9 cellular contexts compared by ENCODE assay signal in the genomic region with DNA sequence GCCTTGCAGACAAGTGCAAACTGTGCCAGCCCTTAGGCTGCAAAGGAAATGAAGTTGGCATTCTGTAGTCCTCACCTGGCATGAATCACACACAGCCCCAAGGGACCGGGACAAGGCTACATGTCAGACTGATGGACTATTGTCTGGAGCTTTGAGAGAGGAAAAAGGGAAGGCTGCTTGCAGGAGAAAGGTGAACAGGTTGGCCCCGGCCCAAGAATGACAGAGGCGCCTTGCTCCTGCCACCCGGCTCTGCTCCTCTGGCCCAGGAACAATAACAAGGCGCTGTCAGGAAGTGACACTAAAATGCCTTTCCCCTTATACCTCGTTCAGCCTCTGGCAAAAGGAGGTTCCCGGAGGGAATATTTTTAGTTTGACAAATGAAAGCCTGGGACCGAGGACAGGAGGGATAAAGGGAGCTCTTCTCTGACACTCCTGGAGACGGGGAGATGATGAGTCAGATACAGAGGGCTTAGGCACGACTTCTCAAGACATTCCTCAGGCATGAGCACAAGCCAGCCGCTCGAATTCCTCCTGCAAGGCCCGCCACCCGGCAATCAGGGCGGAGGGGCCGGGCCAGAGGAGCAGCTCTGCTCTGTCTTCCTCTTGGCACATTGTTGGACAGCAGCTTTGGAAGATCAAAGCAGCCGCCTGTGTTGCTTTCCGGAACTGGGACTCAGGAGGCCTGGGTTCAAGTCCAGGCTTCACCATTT.
A peak's percentile ranks its signal among the peaks of the same experiment; 100 is the strongest.
DNase-seq lines count a peak whose midpoint lies in the region; ATAC-seq and TF ChIP-seq lines count a peak whose summit lies in the region.
"Had no signal": no experiment of that assay in that cellular context is flagged by ENCODE, and none has a peak within 500 bp of the region (broad histone marks: within the 10 kb centered on the region; RNA-seq: fewer than 3 reads in every experiment).

No MANE protein-coding gene starts in this region.

- H3K9me3 ChIP-seq in WERI-Rb-1 (ENCODE audit: severe bottlenecking) = no peaks in the 10 kb centered on the region

- peak overlapping the region; percentile 40 to 72 (median 50) for H3K27ac Mint-ChIP-seq in nephron
- H3K27ac Mint-ChIP-seq: naive B cell had no signal

- peaks cover 36% of the 10 kb centered on the region for H3K4me1 Mint-ChIP-seq in nephron
- H3K4me1 Mint-ChIP-seq: naive B cell had no signal

- peaks cover 24% of the 10 kb centered on the region for H3K27me3 Mint-ChIP-seq in nephron (ENCODE audit: low read depth)

- H3K36me3 ChIP-seq in WERI-Rb-1 = no peaks in the 10 kb centered on the region

- H3K27ac ChIP-seq in WERI-Rb-1 = no peak overlapping the region

- H3K4me3 Mint-ChIP-seq in nephron = peak overlapping the region in 1 of 3 experiments; percentile 5
- H3K4me3 Mint-ChIP-seq: naive B cell had no signal

- peaks cover 67% of the 10 kb centered on the region for H3K27me3 ChIP-seq in WERI-Rb-1 (ENCODE audit: insufficient read depth, low read depth, severe bottlenecking)

- no peaks in the 10 kb centered on the region for H3K36me3 Mint-ChIP-seq in nephron (ENCODE audit: low read depth)
- H3K36me3 Mint-ChIP-seq: naive B cell had no signal

- TF ChIP-seq CTCF in epithelial cell of esophagus (IDR thresholded peaks at IDR 0.05; ENCODE audit: insufficient read depth, low read depth, low read length, missing control alignments) (no peak), nephron (IDR thresholded peaks at IDR 0.05; ENCODE audit: unreplicated experiment in 3 of 3) (no peak), WERI-Rb-1 (IDR thresholded peaks at IDR 0.05; ENCODE audit: low read depth, low read length) (no peak)

- H3K4me3 ChIP-seq in epithelial cell of esophagus (ENCODE audit: low read length) (no peak overlapping the region), WERI-Rb-1 (ENCODE audit: low read depth, low read length) (no peak overlapping the region)

- H3K9me3 Mint-ChIP-seq in nephron = no peaks in the 10 kb centered on the region
- H3K9me3 Mint-ChIP-seq: naive B cell had no signal

- no peak for ATAC-seq in HG03025 (IDR thresholded peaks at IDR 0.05; ENCODE audit: low FRiP score, unreplicated experiment)

- DNase-seq in COLO829 (ENCODE audit: low spot score) = peak; percentile 56
- DNase-seq in NCI-H2171 (lab: John Stamatoyannopoulos, UW) = peak; percentile 32
- DNase-seq in epithelial cell of esophagus (ENCODE audit: low read depth) = peak; percentile 99
- DNase-seq in NCI-H146 (lab: John Stamatoyannopoulos, UW) = no peak
- DNase-seq in WERI-Rb-1 = no peak
- no peak for DNase-seq in anterior cingulate cortex (lab: John Stamatoyannopoulos, UW)
- DNase-seq: naive B cell had no signal

Comparison
In these comparisons a context has a peak if more than half of its experiments do, and no peak if none do; other contexts are left out.
1. DNase-seq: peak in COLO829 (single experiment), NCI-H2171 (single experiment) and epithelial cell of esophagus (single experiment); none in NCI-H146 (single experiment), WERI-Rb-1 (single experiment) and anterior cingulate cortex (0 of 58).